15 cellular contexts compared by ENCODE assay signal in the genomic region with DNA sequence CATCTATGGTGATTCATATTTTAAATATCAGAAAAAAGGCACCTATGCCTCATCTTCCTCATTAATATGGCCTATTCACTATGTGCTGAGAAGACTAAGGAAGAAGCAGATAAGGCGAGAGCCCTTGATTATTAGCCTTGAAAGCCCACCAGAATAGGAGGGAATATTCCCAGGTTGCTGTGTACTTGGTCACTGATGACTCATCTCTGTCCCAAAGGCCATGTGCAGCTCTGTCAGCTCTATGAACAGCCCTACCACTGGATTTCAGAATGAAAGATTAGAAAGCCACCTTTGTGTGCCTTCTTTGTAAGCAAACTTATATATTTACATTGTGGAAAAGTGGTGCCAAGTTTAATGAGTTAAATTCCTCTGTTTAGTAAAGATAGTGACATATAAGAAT.
DNase-seq lines count a peak whose midpoint lies in the region; ATAC-seq, FAIRE-seq and TF ChIP-seq lines count a peak whose summit lies in the region.
"Had no signal": no experiment of that assay in that cellular context is flagged by ENCODE, and none has a peak within 500 bp of the region (broad histone marks: within the 10 kb centered on the region; RNA-seq: fewer than 3 reads in every experiment).

No MANE protein-coding gene starts in this region.

- in situ Hi-C loops in GM23248 (cut with MboI) (no loop called here), HepG2 (cut with HindIII; ENCODE audit: extremely low pct_ligation_motif_present, low pct_unique_long_range_greater_than_20kb) (no loop called here)

- no peaks in the 10 kb centered on the region for H3K9me2 ChIP-seq in GM23248 (ENCODE audit: insufficient read depth)

- H2AFZ ChIP-seq in GM23248 = no peak overlapping the region
- H2AFZ ChIP-seq in HepG2 (ENCODE audit: low read length) = no peak overlapping the region

- 0 out of 4 replicates have a peak, but pooled peaks of 1 of the 2 experiments have one; percentile 17 for TF ChIP-seq EP300 in HepG2 (IDR thresholded peaks at IDR 0.05; ENCODE audit: low read depth in 2 of 2, low read length in 2 of 2)
- TF ChIP-seq EP300 in HepG2 (CRISPR knock-in tag; IDR thresholded peaks at IDR 0.05; ENCODE audit: borderline replicate concordance) = no peak

- H3K4me2 ChIP-seq in GM23248 (ENCODE audit: unreplicated experiment) = no peak overlapping the region
- H3K4me2 ChIP-seq in HepG2 (ENCODE audit: low read depth, low read length) = no peak overlapping the region

- no peaks in the 10 kb centered on the region for H3K9me3 Mint-ChIP-seq in nephron progenitor cell
- H3K9me3 Mint-ChIP-seq: HFFc6 had no signal

- H3K4me3 Mint-ChIP-seq in nephron progenitor cell = no peak overlapping the region
- H3K4me3 Mint-ChIP-seq: HFFc6 had no signal

- no peak overlapping the region for H3K9ac ChIP-seq in GM23248
- no peak overlapping the region for H3K9ac ChIP-seq in HepG2 (ENCODE audit: insufficient read depth, low read depth, low read length)

- no peak for TF ChIP-seq RAD21 in HepG2 (CRISPR knock-in tag; IDR thresholded peaks at IDR 0.05)

- H3K36me3 ChIP-seq in GM23248 (ENCODE audit: low read depth) (no peaks in the 10 kb centered on the region), HepG2 (replicated peaks in 1 of 2; ENCODE audit: control insufficient read depth in 1 of 2, insufficient read depth in 2 of 2, low read length in 2 of 2) (no peaks in the 10 kb centered on the region), heart left ventricle (no peaks in the 10 kb centered on the region)
- H3K36me3 ChIP-seq: gastroesophageal sphincter, lower lobe of right lung had no signal

- H3K36me3 Mint-ChIP-seq in nephron progenitor cell (ENCODE audit: low read depth) = no peaks in the 10 kb centered on the region

- ATAC-seq in HepG2 (peak; percentile 89), heart left ventricle (no peak)
- ATAC-seq: gastroesophageal sphincter had no signal

- intact Hi-C loops in HepG2 (cut with micrococcal nuclease; ENCODE audit: unreplicated experiment) = loop anchor here (5.0 kb wide), 1 partner anchor 249 kb away; no protein-coding TSS in a partner anchor
- intact Hi-C loops in heart left ventricle (cut with DNase I) = no loop called here

- CTCF ChIA-PET in HepG2 (lab: Yijun Ruan, JAX; ENCODE audit: low intra/inter-chr PET ratio, low total read pairs) = no interaction called here

- H3K27ac ChIP-seq in GM23248 (no peak overlapping the region), HepG2 (ENCODE audit: extremely low read length, insufficient read depth, low read length) (no peak overlapping the region), heart left ventricle (no peak overlapping the region)
- H3K27ac ChIP-seq: gastroesophageal sphincter, lower lobe of right lung, VCaP had no signal

- TF ChIP-seq POLR2A in NB4 (IDR thresholded peaks at IDR 0.05; ENCODE audit: extremely low read depth, insufficient read length) (no peak), HepG2 (IDR thresholded peaks at IDR 0.05; ENCODE audit: insufficient read depth in 1 of 2, low read depth in 2 of 2, low read length in 2 of 2) (no peak), heart left ventricle (IDR thresholded peaks at IDR 0.05) (no peak)

- H3K4me3 ChIP-seq in GM12865 (ENCODE audit: low read depth, low read length) (no peak overlapping the region), GM23248 (no peak overlapping the region), NB4 (ENCODE audit: low read depth, low read length) (no peak overlapping the region), HepG2 (replicated peaks in 1 of 3; ENCODE audit: insufficient read depth in 1 of 3, low read depth in 2 of 3, low read length in 3 of 3) (no peak overlapping the region), heart left ventricle (no peak overlapping the region)
- H3K4me3 ChIP-seq: gastroesophageal sphincter, lower lobe of right lung had no signal

- peak; percentile 54 for DNase-seq in GM12865 (ENCODE audit: low read depth)
- DNase-seq in GM23248 = peak; percentile 36
- peak; percentile 2 for DNase-seq in NB4 (ENCODE audit: low read depth)
- DNase-seq in HepG2 (ENCODE audit: low spot score) = peak; percentile 60
- no peak for DNase-seq in nephron progenitor cell
- DNase-seq in GDM1 (lab: John Stamatoyannopoulos, UW) = no peak
- DNase-seq in heart left ventricle = no peak
- DNase-seq in NOMO-1 treated with dmso at 0.1 percent for 144 hours (lab: John Stamatoyannopoulos, UW; ENCODE audit: unreplicated experiment) = no peak
- DNase-seq: activated gamma-delta T cell treated with Interleukin-2 at 50 U/mL for 16 hours; HFFc6; lower lobe of right lung; posterior cingulate gyrus; stimulated activated CD4-positive, alpha-beta T cell treated with anti-CD3 and anti-CD28 coated beads, Interleukin-4, amount 100 ng/mL, for 4 hours had no signal

- no peaks in the 10 kb centered on the region for H3K9me3 ChIP-seq in GM23248 (ENCODE audit: low read depth)
- no peaks in the 10 kb centered on the region for H3K9me3 ChIP-seq in HepG2 (ENCODE audit: low read length)
- H3K9me3 ChIP-seq in heart left ventricle = no peaks in the 10 kb centered on the region
- H3K9me3 ChIP-seq: gastroesophageal sphincter, lower lobe of right lung had no signal

- 94 to 100% methylated on average over 1 of the region's 1 CpG for WGBS in GM23248 (ENCODE audit: low coverage in 1 of 2, low lambda C conversion rate in 2 of 2, missing lambda C conversion rate in 2 of 2), 2 experiments
- 0% methylated on average over 1 of the region's 1 CpG for WGBS in HepG2 (ENCODE audit: low lambda C conversion rate)
- WGBS in heart left ventricle, 4 donors = 59 to 80% (median 71%) methylated on average over 1 of the region's 1 CpG

- H3K4me1 ChIP-seq in GM23248 (ENCODE audit: insufficient read depth) (no peaks in the 10 kb centered on the region), HepG2 (ENCODE audit: insufficient read depth, low read length) (peaks cover 6% of the 10 kb centered on the region), heart left ventricle (peaks cover 0 to 17% (median 0%) of the 10 kb centered on the region in 12 donors)
- H3K4me1 ChIP-seq: gastroesophageal sphincter had no signal

- H3K27me3 Mint-ChIP-seq in nephron progenitor cell (ENCODE audit: low read depth, poor library complexity) = peaks cover 14% of the 10 kb centered on the region

- BruUV-seq in HepG2 (replicated peaks; lab: Mats Ljungman, UMichigan) = no TSS peak

- H3K79me2 ChIP-seq in GM23248 (ENCODE audit: insufficient read depth) = no peaks in the 10 kb centered on the region
- H3K79me2 ChIP-seq in HepG2 (ENCODE audit: insufficient read depth, low read length) = no peaks in the 10 kb centered on the region

- no peaks in the 10 kb centered on the region for H3K4me1 Mint-ChIP-seq in nephron progenitor cell

- H3K27me3 ChIP-seq in GM23248 (replicated peaks; ENCODE audit: insufficient read depth) (no peaks in the 10 kb centered on the region), HepG2 (ENCODE audit: control insufficient read depth in 1 of 2, insufficient read depth in 2 of 2, low read length in 2 of 2) (0 out of 5 replicates have a peak, but pooled peaks cover 0 to 5% of the 10 kb centered on the region in 2 experiments), heart left ventricle (no peaks in the 10 kb centered on the region)
- H3K27me3 ChIP-seq: gastroesophageal sphincter had no signal

- FAIRE-seq in HepG2 (lab: Jason Lieb, UNC) = no peak

- H4K20me1 ChIP-seq in GM23248 (ENCODE audit: insufficient read depth) (no peaks in the 10 kb centered on the region), HepG2 (ENCODE audit: insufficient read depth, low read length) (no peaks in the 10 kb centered on the region)

- POLR2A ChIA-PET in HepG2 (lab: Yijun Ruan, JAX) = no interaction called here

- H3K27ac Mint-ChIP-seq in nephron progenitor cell = no peak overlapping the region
- H3K27ac Mint-ChIP-seq: HFFc6 had no signal

- TF ChIP-seq CTCF in GM12865 (IDR thresholded peaks at IDR 0.05; ENCODE audit: insufficient read depth, low read depth, low read length, missing control alignments) = no peak
- no peak for TF ChIP-seq CTCF in NB4 (IDR thresholded peaks at IDR 0.05; ENCODE audit: low read depth, low read length)
- TF ChIP-seq CTCF in HepG2 (CRISPR knock-in tag; IDR thresholded peaks at IDR 0.05) = no peak
- TF ChIP-seq CTCF in nephron progenitor cell (IDR thresholded peaks at IDR 0.05) = no peak
- TF ChIP-seq CTCF in heart left ventricle (IDR thresholded peaks at IDR 0.05) = no peak

- no peaks in the 10 kb centered on the region for H3F3A ChIP-seq in GM23248 (ENCODE audit: insufficient read depth)

TF ChIP-seq in HepG2, 621 proteins besides CTCF, POLR2A, EP300 and RAD21 (continues in another document):
- no peak for TF ChIP-seq HNRNPUL1 (IDR thresholded peaks at IDR 0.05; ENCODE audit: low read depth, low read length)
- TF ChIP-seq, protein P1, sequence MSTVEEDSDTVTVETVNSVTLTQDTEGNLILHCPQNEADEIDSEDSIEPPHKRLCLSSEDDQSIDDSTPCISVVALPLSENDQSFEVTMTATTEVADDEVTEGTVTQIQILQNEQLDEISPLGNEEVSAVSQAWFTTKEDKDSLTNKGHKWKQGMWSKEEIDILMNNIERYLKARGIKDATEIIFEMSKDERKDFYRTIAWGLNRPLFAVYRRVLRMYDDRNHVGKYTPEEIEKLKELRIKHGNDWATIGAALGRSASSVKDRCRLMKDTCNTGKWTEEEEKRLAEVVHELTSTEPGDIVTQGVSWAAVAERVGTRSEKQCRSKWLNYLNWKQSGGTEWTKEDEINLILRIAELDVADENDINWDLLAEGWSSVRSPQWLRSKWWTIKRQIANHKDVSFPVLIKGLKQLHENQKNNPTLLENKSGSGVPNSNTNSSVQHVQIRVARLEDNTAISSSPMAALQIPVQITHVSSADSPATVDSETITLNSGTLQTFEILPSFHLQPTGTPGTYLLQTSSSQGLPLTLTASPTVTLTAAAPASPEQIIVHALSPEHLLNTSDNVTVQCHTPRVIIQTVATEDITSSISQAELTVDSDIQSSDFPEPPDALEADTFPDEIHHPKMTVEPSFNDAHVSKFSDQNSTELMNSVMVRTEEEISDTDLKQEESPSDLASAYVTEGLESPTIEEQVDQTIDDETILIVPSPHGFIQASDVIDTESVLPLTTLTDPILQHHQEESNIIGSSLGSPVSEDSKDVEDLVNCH (CRISPR knock-in tag; IDR thresholded peaks at IDR 0.05) = no peak
- TF ChIP-seq, protein P2, sequence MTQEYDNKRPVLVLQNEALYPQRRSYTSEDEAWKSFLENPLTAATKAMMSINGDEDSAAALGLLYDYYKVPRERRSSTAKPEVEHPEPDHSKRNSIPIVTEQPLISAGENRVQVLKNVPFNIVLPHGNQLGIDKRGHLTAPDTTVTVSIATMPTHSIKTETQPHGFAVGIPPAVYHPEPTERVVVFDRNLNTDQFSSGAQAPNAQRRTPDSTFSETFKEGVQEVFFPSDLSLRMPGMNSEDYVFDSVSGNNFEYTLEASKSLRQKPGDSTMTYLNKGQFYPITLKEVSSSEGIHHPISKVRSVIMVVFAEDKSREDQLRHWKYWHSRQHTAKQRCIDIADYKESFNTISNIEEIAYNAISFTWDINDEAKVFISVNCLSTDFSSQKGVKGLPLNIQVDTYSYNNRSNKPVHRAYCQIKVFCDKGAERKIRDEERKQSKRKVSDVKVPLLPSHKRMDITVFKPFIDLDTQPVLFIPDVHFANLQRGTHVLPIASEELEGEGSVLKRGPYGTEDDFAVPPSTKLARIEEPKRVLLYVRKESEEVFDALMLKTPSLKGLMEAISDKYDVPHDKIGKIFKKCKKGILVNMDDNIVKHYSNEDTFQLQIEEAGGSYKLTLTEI (CRISPR knock-in tag; conservative IDR thresholded peaks at IDR 0.05) = no peak

Comparison
In these comparisons a context has a peak if more than half of its experiments do, and no peak if none do; other contexts are left out.
1. DNase-seq: peak in GM12865 (single experiment), GM23248 (single experiment), NB4 (single experiment) and HepG2 (single experiment); none in nephron progenitor cell (single experiment), GDM1 (single experiment), heart left ventricle (0 of 5) and NOMO-1 treated with dmso at 0.1 percent for 144 hours (single experiment).